ENCODE assay signal across 1 cellular context in the genomic region with DNA sequence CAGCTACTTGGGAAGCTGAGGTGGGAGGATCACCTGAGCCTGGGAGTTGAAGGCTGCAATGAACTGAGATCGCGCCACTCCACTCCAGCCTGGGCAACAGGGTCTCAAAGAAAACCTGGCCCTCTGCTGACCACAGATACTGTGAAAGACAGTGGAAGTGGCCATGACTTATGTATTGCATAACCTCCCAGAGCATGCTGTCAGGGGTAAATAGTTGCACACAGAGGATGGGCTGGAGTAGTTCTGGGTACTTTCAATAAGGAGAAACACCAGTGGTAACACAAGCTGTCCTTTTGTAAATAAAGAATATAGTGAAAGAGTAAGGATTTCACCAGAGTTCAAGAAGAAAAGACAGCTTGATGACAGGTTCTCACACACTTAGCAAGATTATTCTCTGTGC.
TF ChIP-seq lines count a peak whose summit lies in the region.

No MANE protein-coding gene starts in this region.

TF ChIP-seq in HCT116, 20 proteins besides CTCF, POLR2A, EP300 and RAD21 (continued from another document):
- TF ChIP-seq CEBPB (IDR thresholded peaks at IDR 0.05; ENCODE audit: low read depth), result no peak
- TF ChIP-seq ZNF274 (IDR thresholded peaks at IDR 0.05; ENCODE audit: low read depth, low read length), result no peak
- TF ChIP-seq ZBTB33 (IDR thresholded peaks at IDR 0.05; ENCODE audit: extremely low read depth, insufficient replicate concordance, low read length), result no peak
- no peak for TF ChIP-seq TCF7L2 (IDR thresholded peaks at IDR 0.05; ENCODE audit: borderline replicate concordance, extremely low read depth, insufficient read depth, insufficient read length)
- TF ChIP-seq JUND (IDR thresholded peaks at IDR 0.05), result no peak
- no peak for TF ChIP-seq SP1 (IDR thresholded peaks at IDR 0.05; ENCODE audit: low read depth)
- TF ChIP-seq ZFX (IDR thresholded peaks at IDR 0.05), result no peak
- TF ChIP-seq, protein P1, sequence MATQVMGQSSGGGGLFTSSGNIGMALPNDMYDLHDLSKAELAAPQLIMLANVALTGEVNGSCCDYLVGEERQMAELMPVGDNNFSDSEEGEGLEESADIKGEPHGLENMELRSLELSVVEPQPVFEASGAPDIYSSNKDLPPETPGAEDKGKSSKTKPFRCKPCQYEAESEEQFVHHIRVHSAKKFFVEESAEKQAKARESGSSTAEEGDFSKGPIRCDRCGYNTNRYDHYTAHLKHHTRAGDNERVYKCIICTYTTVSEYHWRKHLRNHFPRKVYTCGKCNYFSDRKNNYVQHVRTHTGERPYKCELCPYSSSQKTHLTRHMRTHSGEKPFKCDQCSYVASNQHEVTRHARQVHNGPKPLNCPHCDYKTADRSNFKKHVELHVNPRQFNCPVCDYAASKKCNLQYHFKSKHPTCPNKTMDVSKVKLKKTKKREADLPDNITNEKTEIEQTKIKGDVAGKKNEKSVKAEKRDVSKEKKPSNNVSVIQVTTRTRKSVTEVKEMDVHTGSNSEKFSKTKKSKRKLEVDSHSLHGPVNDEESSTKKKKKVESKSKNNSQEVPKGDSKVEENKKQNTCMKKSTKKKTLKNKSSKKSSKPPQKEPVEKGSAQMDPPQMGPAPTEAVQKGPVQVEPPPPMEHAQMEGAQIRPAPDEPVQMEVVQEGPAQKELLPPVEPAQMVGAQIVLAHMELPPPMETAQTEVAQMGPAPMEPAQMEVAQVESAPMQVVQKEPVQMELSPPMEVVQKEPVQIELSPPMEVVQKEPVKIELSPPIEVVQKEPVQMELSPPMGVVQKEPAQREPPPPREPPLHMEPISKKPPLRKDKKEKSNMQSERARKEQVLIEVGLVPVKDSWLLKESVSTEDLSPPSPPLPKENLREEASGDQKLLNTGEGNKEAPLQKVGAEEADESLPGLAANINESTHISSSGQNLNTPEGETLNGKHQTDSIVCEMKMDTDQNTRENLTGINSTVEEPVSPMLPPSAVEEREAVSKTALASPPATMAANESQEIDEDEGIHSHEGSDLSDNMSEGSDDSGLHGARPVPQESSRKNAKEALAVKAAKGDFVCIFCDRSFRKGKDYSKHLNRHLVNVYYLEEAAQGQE (IDR thresholded peaks at IDR 0.05; ENCODE audit: low read depth), result no peak
- no peak for TF ChIP-seq EZH2phosphoT487 (IDR thresholded peaks at IDR 0.05; ENCODE audit: borderline replicate concordance)
